11 cellular contexts compared by ENCODE assay signal in genomic region chr2:176080540-176081355, GRCh38. TPM values are rescaled to one million over a fixed set of nuclear protein-coding genes. Genes with fewer than 3 reads are reported as not detected.
A peak's percentile ranks its signal among the peaks of the same experiment; 100 is the strongest.
DNase-seq lines count a peak whose midpoint lies in the region; ATAC-seq, FAIRE-seq and TF ChIP-seq lines count a peak whose summit lies in the region.
"Had no signal": no experiment of that assay in that cellular context is flagged by ENCODE, and none has a peak within 500 bp of the region (broad histone marks: within the 10 kb centered on the region; RNA-seq: fewer than 3 reads in every experiment).

No MANE protein-coding gene starts in this region.

- H3K9me1 ChIP-seq in K562 (ENCODE audit: control insufficient read depth, insufficient read depth, low read length), result no peaks in the 10 kb centered on the region

- no peak for TF ChIP-seq CTCF in CD4-positive, alpha-beta T cell (IDR thresholded peaks at IDR 0.05)
- TF ChIP-seq CTCF in HEK293 (tag by site-specific recombination; IDR thresholded peaks at IDR 0.05) (peak; percentile 52; the same call in 1 of the 2 replicates), K562 (IDR thresholded peaks at IDR 0.05 in 2 of 3, conservative IDR thresholded peaks at IDR 0.05 in 1 of 3; ENCODE audit: insufficient read depth in 2 of 3, low read depth in 1 of 3, low read length in 3 of 3) (no peak), neural crest cell (conservative IDR thresholded peaks at IDR 0.05) (no peak)

- POLR2A ChIA-PET in CD4-positive, alpha-beta T cell (lab: Charles Lee), result no interaction called here
- POLR2A ChIA-PET in HEK293 (lab: Yijun Ruan, JAX), result interaction anchor here (1.0 to 2.7 kb wide), 2 partner anchors 26 to 79 kb away, joined by 5 to 12 read pairs; partner anchors contain the start of genes HOXD11 and LNPK
- POLR2A ChIA-PET in K562 (lab: Yijun Ruan, JAX), result no interaction called here

- H3K36me3 Mint-ChIP-seq in CD4-positive, alpha-beta T cell (ENCODE audit: low read depth), result peaks cover 56% of the 10 kb centered on the region
- H3K36me3 Mint-ChIP-seq in neural crest cell (ENCODE audit: low read depth), result peaks cover 6% of the 10 kb centered on the region

- H3K4me3 Mint-ChIP-seq in CD4-positive, alpha-beta T cell, result peak overlapping the region; percentile 60
- H3K4me3 Mint-ChIP-seq in neural crest cell, result peak overlapping the region; percentile 79

- peaks cover 4% of the 10 kb centered on the region; the same call in 1 of the 2 replicates for H4K20me1 ChIP-seq in K562 (replicated peaks; ENCODE audit: control insufficient read depth, insufficient read depth, low read length)

- peak overlapping the region; percentile 75 for H3K27ac Mint-ChIP-seq in CD4-positive, alpha-beta T cell
- no peak overlapping the region for H3K27ac Mint-ChIP-seq in neural crest cell (ENCODE audit: unreplicated experiment)

- H3K79me2 ChIP-seq in K562 (ENCODE audit: control insufficient read depth, insufficient read depth, low read length), result no peaks in the 10 kb centered on the region

- CTCF ChIA-PET in CD4-positive, alpha-beta T cell (lab: Charles Lee), result no interaction called here
- CTCF ChIA-PET in HEK293 (lab: Yijun Ruan, JAX) (interaction anchor here (0.6 to 3.2 kb wide), 12 partner anchors 9 to 877 kb away, joined by 3 to 44 read pairs (median 4); partner anchors contain the start of gene HOXD13), K562 (lab: Yijun Ruan, JAX; ENCODE audit: low intra/inter-chr PET ratio) (interaction anchor here (0.6 to 3.8 kb wide), 7 partner anchors 9 to 1331 kb away, joined by 3 to 36 read pairs (median 3); no protein-coding TSS in a partner anchor)

- H3K9me3 Mint-ChIP-seq in CD4-positive, alpha-beta T cell, result peaks cover 16% of the 10 kb centered on the region
- H3K9me3 Mint-ChIP-seq in neural crest cell, result no peaks in the 10 kb centered on the region

- peaks cover 92% of the 10 kb centered on the region for H3K27me3 ChIP-seq in CD4-positive, alpha-beta T cell (ENCODE audit: control insufficient read depth, insufficient read depth, low read length)
- H3K27me3 ChIP-seq in K562 (ENCODE audit: control insufficient read depth in 2 of 2, insufficient read depth in 2 of 2, low read length in 2 of 2), result peaks cover 49 to 70% of the 10 kb centered on the region in 2 experiments

- DNase-seq in CD4-positive, alpha-beta T cell, result no peak
- DNase-seq in K562 (ENCODE audit: extremely low read depth in 1 of 4, low spot score in 3 of 4) (no peak), neural crest cell (ENCODE audit: low read depth, low spot score) (no peak), cortex of kidney (lab: John Stamatoyannopoulos, UW) (no peak), MV-4-11 (lab: John Stamatoyannopoulos, UW) (no peak), NCI-H1417 (lab: John Stamatoyannopoulos, UW) (no peak)
- DNase-seq: lower lobe of right lung had no signal

- no peaks in the 10 kb centered on the region for H3K4me1 ChIP-seq in HEK293 (ENCODE audit: control insufficient read depth, insufficient read depth, low read length)
- H3K4me1 ChIP-seq in K562 (replicated peaks in 1 of 2; ENCODE audit: control insufficient read depth in 2 of 2, insufficient read depth in 2 of 2, low read length in 2 of 2), result peaks cover under 1 to 34% of the 10 kb centered on the region in 2 experiments; a peak in 3 of 5 replicates
- H3K4me1 ChIP-seq: breast epithelium had no signal

- BruUV-seq in K562 (replicated peaks; lab: Mats Ljungman, UMichigan), result no TSS peak

- H3K9me3 ChIP-seq in CD4-positive, alpha-beta T cell (ENCODE audit: control insufficient read depth, low read length), result peaks cover 77% of the 10 kb centered on the region
- H3K9me3 ChIP-seq in HEK293 (ENCODE audit: control insufficient read depth, insufficient read depth, low read depth, low read length) (no peaks in the 10 kb centered on the region), K562 (replicated peaks; ENCODE audit: control insufficient read depth, insufficient read depth, low read depth, low read length) (peaks cover 10% of the 10 kb centered on the region)
- H3K9me3 ChIP-seq: lower lobe of right lung had no signal

- H3K27ac ChIP-seq in CD4-positive, alpha-beta T cell (ENCODE audit: low read depth, low read length), result no peak overlapping the region
- peak overlapping the region; percentile 72; the same call in 1 of the 2 replicates for H3K27ac ChIP-seq in HEK293 (ENCODE audit: extremely low read depth, low read depth, low read length)
- H3K27ac ChIP-seq in K562 (ENCODE audit: extremely low read depth, low read depth, low read length), result no peak overlapping the region
- H3K27ac ChIP-seq: breast epithelium, lower lobe of right lung had no signal

- H3K4me1 Mint-ChIP-seq in CD4-positive, alpha-beta T cell (ENCODE audit: low read depth), result peaks cover 29% of the 10 kb centered on the region
- peaks cover 13% of the 10 kb centered on the region for H3K4me1 Mint-ChIP-seq in neural crest cell

- no peak for ATAC-seq in CD4-positive, alpha-beta T cell (ENCODE audit: poor library complexity)
- peak; percentile 5; the same call in 2 of the 3 replicates for ATAC-seq in K562
- ATAC-seq in HG02852 (IDR thresholded peaks at IDR 0.05; ENCODE audit: unreplicated experiment), result no peak

- FAIRE-seq in K562 (lab: Jason Lieb, UNC), result no peak
- FAIRE-seq: GM18507 had no signal

- H3K4me3 ChIP-seq in HEK293 (ENCODE audit: low read depth, low read length), result peak overlapping the region; percentile 42
- peak overlapping the region; percentile 52 for H3K4me3 ChIP-seq in K562
- H3K4me3 ChIP-seq: lower lobe of right lung had no signal

- WGBS in K562 (ENCODE audit: insufficient coverage, low coverage, missing lambda C conversion rate), result 78% methylated on average over 41 of the region's 67 CpGs

- in situ Hi-C loops in K562 (cut with MboI), result loop anchor here (10.0 to 25.0 kb wide), 2 partner anchors 656 to 1043 kb away; no protein-coding TSS in a partner anchor

- H3K9ac ChIP-seq in K562 (ENCODE audit: insufficient read depth in 1 of 2, low read depth in 2 of 2, low read length in 2 of 2), result peak overlapping the region in 1 of 2 experiments; percentile 87; a peak in 2 of 4 replicates

- H3K36me3 ChIP-seq in HEK293 (ENCODE audit: control insufficient read depth in 2 of 2, insufficient read depth in 1 of 2, low read length in 2 of 2) (no peaks in the 10 kb centered on the region), K562 (ENCODE audit: control insufficient read depth, insufficient read depth, low read length) (no peaks in the 10 kb centered on the region)
- H3K36me3 ChIP-seq: breast epithelium, lower lobe of right lung had no signal

- intact Hi-C loops in CD4-positive, alpha-beta T cell (cut with DNase I, micrococcal nuclease), result loop anchor here (5.0 to 10.0 kb wide), 3 partner anchors 37 to 1746 kb away; partner anchors contain the start of genes HOXD10 (in 1 of the 2) and SP9 (in 1 of the 2)
- intact Hi-C loops in K562 (cut with micrococcal nuclease), result no loop called here

- TF ChIP-seq EP300 in K562 (IDR thresholded peaks at IDR 0.05; ENCODE audit: low read length), result no peak

- TF ChIP-seq POLR2A in K562 (conservative IDR thresholded peaks at IDR 0.05), result no peak

- H3K27me3 Mint-ChIP-seq in CD4-positive, alpha-beta T cell, result peaks cover 86% of the 10 kb centered on the region
- peaks cover 96% of the 10 kb centered on the region for H3K27me3 Mint-ChIP-seq in neural crest cell (ENCODE audit: low read depth)

- no peak for TF ChIP-seq RAD21 in K562 (CRISPR knock-in tag; conservative IDR thresholded peaks at IDR 0.05 in 1 of 2, IDR thresholded peaks at IDR 0.05 in 1 of 2)

- H3K4me2 ChIP-seq in K562 (ENCODE audit: insufficient read depth, low read length), result peak overlapping the region; percentile 37

- H2AFZ ChIP-seq in K562 (ENCODE audit: low read depth, low read length), result peak overlapping the region; percentile 76

RNA-seq across cellular contexts. Expression of gene EVX2, which starts 3.0 kb away (rescaled TPM):
- total RNA-seq in CD4-positive, alpha-beta T cell, result not detected
- 0.09 TPM in 1 of 2 replicates, not detected in the other for total RNA-seq in K562 (2011; cell fraction: chromatin; rRNA removed; ENCODE audit: low replicate concordance)
- not detected in 2 replicates for total RNA-seq in K562 (2011; cell fraction: nucleolus; rRNA removed)
- total RNA-seq in K562 (2011; cell fraction: nucleoplasm; rRNA removed), result 0.07 TPM in 1 of 2 replicates, not detected in the other
- total RNA-seq in K562 (2014; rRNA removed) (0.04 TPM in 1 of 2 replicates, not detected in the other), K562 (2014; rRNA removed; fragmentation: Illumina TruSeq; extraction: Trizol) (not detected in 2 replicates), K562 (2015; rRNA removed; fragmentation: Illumina TruSeq; extraction: Trizol) (not detected in 2 replicates), K562 (2021) (not detected in 2 replicates), neural crest cell (0.43 and 0.44 TPM in 2 replicates)
- polyA plus RNA-seq in K562 (2011; rRNA removed) (not detected in 2 replicates), K562 (2014; fragmentation: Illumina TruSeq; extraction: Trizol) (not detected in 2 replicates), K562 (2014; fragmentation: Nextera tagmentation; extraction: Ambion mirVana) (not detected), K562 (2014; rRNA removed) (not detected in 2 replicates)
- polyA plus RNA-seq in K562 (2011; cell fraction: cytosol; rRNA removed), result not detected in 2 replicates
- not detected in 2 replicates for polyA plus RNA-seq in K562 (2011; cell fraction: nucleus; rRNA removed)
- polyA plus RNA-seq in K562 (2012), result 0.01 TPM in 1 of 2 replicates, not detected in the other
- not detected in 2 replicates for polyA minus RNA-seq in K562 (2011; rRNA and poly(A)+ RNA removed)
- not detected in 2 replicates for polyA minus RNA-seq in K562 (2011; cell fraction: cytosol; rRNA and poly(A)+ RNA removed)
- not detected in 2 replicates for polyA minus RNA-seq in K562 (2011; cell fraction: nucleus; rRNA and poly(A)+ RNA removed)
- total RNA-seq: breast epithelium, lower lobe of right lung had no signal

RNA-seq across cellular contexts. Expression of gene HOXD13, which starts 11.8 kb away (rescaled TPM):
- total RNA-seq in CD4-positive, alpha-beta T cell, result not detected
- total RNA-seq in K562 (2011; cell fraction: chromatin; rRNA removed; ENCODE audit: low replicate concordance), result not detected in 2 replicates
- total RNA-seq in K562 (2011; cell fraction: nucleolus; rRNA removed), result not detected in 2 replicates
- not detected in 2 replicates for total RNA-seq in K562 (2011; cell fraction: nucleoplasm; rRNA removed)
- total RNA-seq in K562 (2014; rRNA removed) (not detected in 2 replicates), K562 (2014; rRNA removed; fragmentation: Illumina TruSeq; extraction: Trizol) (not detected in 2 replicates), K562 (2015; rRNA removed; fragmentation: Illumina TruSeq; extraction: Trizol) (not detected in 2 replicates), K562 (2021) (not detected in 2 replicates), neural crest cell (not detected in 2 replicates)
- polyA plus RNA-seq in K562 (2011; rRNA removed) (0.03 TPM in 1 of 2 replicates, not detected in the other), K562 (2014; fragmentation: Illumina TruSeq; extraction: Trizol) (0.04 TPM in 1 of 2 replicates, not detected in the other), K562 (2014; fragmentation: Nextera tagmentation; extraction: Ambion mirVana) (not detected), K562 (2014; rRNA removed) (not detected in 2 replicates)
- polyA plus RNA-seq in K562 (2011; cell fraction: cytosol; rRNA removed), result 0.07 TPM in 1 of 2 replicates, not detected in the other
- not detected in 2 replicates for polyA plus RNA-seq in K562 (2011; cell fraction: nucleus; rRNA removed)
- 0.04 TPM in 1 of 2 replicates, not detected in the other for polyA plus RNA-seq in K562 (2012)
- not detected in 2 replicates for polyA minus RNA-seq in K562 (2011; rRNA and poly(A)+ RNA removed)
- polyA minus RNA-seq in K562 (2011; cell fraction: cytosol; rRNA and poly(A)+ RNA removed), result not detected in 2 replicates
- not detected in 2 replicates for polyA minus RNA-seq in K562 (2011; cell fraction: nucleus; rRNA and poly(A)+ RNA removed)
- total RNA-seq: breast epithelium, lower lobe of right lung had no signal

RNA-seq across cellular contexts. Expression of gene HOXD12, which starts 18.8 kb away (rescaled TPM):
- total RNA-seq in CD4-positive, alpha-beta T cell, result not detected
- total RNA-seq in K562 (2011; cell fraction: chromatin; rRNA removed; ENCODE audit: low replicate concordance), result not detected in 2 replicates
- total RNA-seq in K562 (2011; cell fraction: nucleolus; rRNA removed), result not detected in 2 replicates
- not detected in 2 replicates for total RNA-seq in K562 (2011; cell fraction: nucleoplasm; rRNA removed)
- not detected in 2 replicates for total RNA-seq in K562 (2014; rRNA removed)
- not detected in 2 replicates for total RNA-seq in K562 (2014; rRNA removed; fragmentation: Illumina TruSeq; extraction: Trizol)
- not detected in 2 replicates for total RNA-seq in K562 (2015; rRNA removed; fragmentation: Illumina TruSeq; extraction: Trizol)
- not detected in 2 replicates for total RNA-seq in K562 (2021)
- polyA plus RNA-seq in K562 (2011; rRNA removed), result not detected in 2 replicates
- not detected in 2 replicates for polyA plus RNA-seq in K562 (2011; cell fraction: cytosol; rRNA removed)
- polyA plus RNA-seq in K562 (2011; cell fraction: nucleus; rRNA removed), result not detected in 2 replicates
- polyA plus RNA-seq in K562 (2012), result not detected in 2 replicates
- polyA plus RNA-seq in K562 (2014; fragmentation: Illumina TruSeq; extraction: Trizol), result not detected in 2 replicates
- polyA plus RNA-seq in K562 (2014; fragmentation: Nextera tagmentation; extraction: Ambion mirVana), result not detected
- not detected in 2 replicates for polyA plus RNA-seq in K562 (2014; rRNA removed)
- polyA minus RNA-seq in K562 (2011; rRNA and poly(A)+ RNA removed), result not detected in 2 replicates
- polyA minus RNA-seq in K562 (2011; cell fraction: cytosol; rRNA and poly(A)+ RNA removed), result not detected in 2 replicates
- not detected in 2 replicates for polyA minus RNA-seq in K562 (2011; cell fraction: nucleus; rRNA and poly(A)+ RNA removed)
- not detected in 2 replicates for total RNA-seq in neural crest cell
- total RNA-seq: breast epithelium, lower lobe of right lung had no signal

RNA-seq across cellular contexts. Expression of gene HOXD11, which starts 26.3 kb away (rescaled TPM):
- total RNA-seq in CD4-positive, alpha-beta T cell, result not detected
- not detected in 2 replicates for total RNA-seq in K562 (2011; cell fraction: chromatin; rRNA removed; ENCODE audit: low replicate concordance)
- not detected in 2 replicates for total RNA-seq in K562 (2011; cell fraction: nucleolus; rRNA removed)
- not detected in 2 replicates for total RNA-seq in K562 (2011; cell fraction: nucleoplasm; rRNA removed)
- not detected in 2 replicates for total RNA-seq in K562 (2014; rRNA removed)
- not detected in 2 replicates for total RNA-seq in K562 (2014; rRNA removed; fragmentation: Illumina TruSeq; extraction: Trizol)
- not detected in 2 replicates for total RNA-seq in K562 (2015; rRNA removed; fragmentation: Illumina TruSeq; extraction: Trizol)
- not detected in 2 replicates for total RNA-seq in K562 (2021)
- not detected in 2 replicates for polyA plus RNA-seq in K562 (2011; rRNA removed)
- not detected in 2 replicates for polyA plus RNA-seq in K562 (2011; cell fraction: cytosol; rRNA removed)
- not detected in 2 replicates for polyA plus RNA-seq in K562 (2011; cell fraction: nucleus; rRNA removed)
- polyA plus RNA-seq in K562 (2012), result not detected in 2 replicates
- polyA plus RNA-seq in K562 (2014; fragmentation: Illumina TruSeq; extraction: Trizol), result not detected in 2 replicates
- polyA plus RNA-seq in K562 (2014; fragmentation: Nextera tagmentation; extraction: Ambion mirVana), result not detected
- polyA plus RNA-seq in K562 (2014; rRNA removed), result not detected in 2 replicates
- not detected in 2 replicates for polyA minus RNA-seq in K562 (2011; rRNA and poly(A)+ RNA removed)
- not detected in 2 replicates for polyA minus RNA-seq in K562 (2011; cell fraction: cytosol; rRNA and poly(A)+ RNA removed)
- polyA minus RNA-seq in K562 (2011; cell fraction: nucleus; rRNA and poly(A)+ RNA removed), result not detected in 2 replicates
- total RNA-seq in neural crest cell, result not detected in 2 replicates
- total RNA-seq: lower lobe of right lung had no signal

RNA-seq across cellular contexts. Expression of gene HOXD10, which starts 35.8 kb away (rescaled TPM):
- total RNA-seq in CD4-positive, alpha-beta T cell, result not detected
- not detected in 2 replicates for total RNA-seq in K562 (2011; cell fraction: chromatin; rRNA removed; ENCODE audit: low replicate concordance)
- not detected in 2 replicates for total RNA-seq in K562 (2011; cell fraction: nucleolus; rRNA removed)
- not detected in 2 replicates for total RNA-seq in K562 (2011; cell fraction: nucleoplasm; rRNA removed)
- total RNA-seq in K562 (2014; rRNA removed), result not detected in 2 replicates
- not detected in 2 replicates for total RNA-seq in K562 (2014; rRNA removed; fragmentation: Illumina TruSeq; extraction: Trizol)
- not detected in 2 replicates for total RNA-seq in K562 (2015; rRNA removed; fragmentation: Illumina TruSeq; extraction: Trizol)
- total RNA-seq in K562 (2021), result not detected in 2 replicates
- polyA plus RNA-seq in K562 (2011; rRNA removed), result not detected in 2 replicates
- polyA plus RNA-seq in K562 (2011; cell fraction: cytosol; rRNA removed), result not detected in 2 replicates
- polyA plus RNA-seq in K562 (2011; cell fraction: nucleus; rRNA removed), result not detected in 2 replicates
- polyA plus RNA-seq in K562 (2012), result not detected in 2 replicates
- polyA plus RNA-seq in K562 (2014; fragmentation: Illumina TruSeq; extraction: Trizol), result not detected in 2 replicates
- not detected for polyA plus RNA-seq in K562 (2014; fragmentation: Nextera tagmentation; extraction: Ambion mirVana)
- not detected in 2 replicates for polyA plus RNA-seq in K562 (2014; rRNA removed)
- polyA minus RNA-seq in K562 (2011; rRNA and poly(A)+ RNA removed), result not detected in 2 replicates
- not detected in 2 replicates for polyA minus RNA-seq in K562 (2011; cell fraction: cytosol; rRNA and poly(A)+ RNA removed)
- not detected in 2 replicates for polyA minus RNA-seq in K562 (2011; cell fraction: nucleus; rRNA and poly(A)+ RNA removed)
- total RNA-seq in neural crest cell, result not detected in 2 replicates
- total RNA-seq: lower lobe of right lung had no signal
